13 cellular contexts compared by ENCODE assay signal in genomic region chr10:88473989-88474883, GRCh38.
DNase-seq lines count a peak whose midpoint lies in the region; ATAC-seq, FAIRE-seq and TF ChIP-seq lines count a peak whose summit lies in the region.
"Had no signal": no experiment of that assay in that cellular context is flagged by ENCODE, and none has a peak within 500 bp of the region (broad histone marks: within the 10 kb centered on the region; RNA-seq: fewer than 3 reads in every experiment).

No MANE protein-coding gene starts in this region.

- CTCF ChIA-PET in CD8-positive, alpha-beta memory T cell (lab: Charles Lee), result no interaction called here

- peak; percentile 78 to 91 for ATAC-seq in lower lobe of right lung
- ATAC-seq in GM19455 (IDR thresholded peaks at IDR 0.05; ENCODE audit: unreplicated experiment), result no peak
- no peak for ATAC-seq in HG03469 (IDR thresholded peaks at IDR 0.05; ENCODE audit: unreplicated experiment)

- H3K36me3 Mint-ChIP-seq in astrocyte (ENCODE audit: low read depth, unreplicated experiment), result no peaks in the 10 kb centered on the region
- H3K36me3 Mint-ChIP-seq in CD8-positive, alpha-beta memory T cell, result no peaks in the 10 kb centered on the region
- H3K36me3 Mint-ChIP-seq: activated naive CD8-positive, alpha-beta T cell had no signal

- H3K4me1 ChIP-seq in astrocyte (ENCODE audit: insufficient read depth, low read length) (no peaks in the 10 kb centered on the region), lower lobe of right lung (peaks cover 16% of the 10 kb centered on the region)
- no peaks in the 10 kb centered on the region for H3K4me1 ChIP-seq in CD8-positive, alpha-beta memory T cell (ENCODE audit: insufficient read depth, low read length)
- H3K4me1 ChIP-seq: BLaER1, SJCRH30 had no signal

- H3K4me1 Mint-ChIP-seq in astrocyte (ENCODE audit: low read depth, unreplicated experiment), result no peaks in the 10 kb centered on the region
- H3K4me1 Mint-ChIP-seq in CD8-positive, alpha-beta memory T cell, result no peaks in the 10 kb centered on the region

- DNase-seq in DMS153 treated with DMSO at 0.1 percent for 48 hours (lab: John Stamatoyannopoulos, UW; ENCODE audit: unreplicated experiment) (peak; percentile 89), NCI-H1417 treated with DMSO at 0.1 percent for 48 hours (lab: John Stamatoyannopoulos, UW) (peak; percentile 61), astrocyte (ENCODE audit: low read depth) (peak; percentile 23), lower lobe of right lung (peak; percentile 51)
- no peak for DNase-seq in CD8-positive, alpha-beta memory T cell
- no peak for DNase-seq in activated naive CD4-positive, alpha-beta T cell treated with Interleukin-2 at 50 U/mL for 16 hours
- DNase-seq: effector CD8-positive, alpha-beta T cell; SJCRH30 had no signal

- H3K36me3 ChIP-seq in astrocyte (ENCODE audit: insufficient read depth, low read length) (no peaks in the 10 kb centered on the region), lower lobe of right lung (no peaks in the 10 kb centered on the region)
- no peaks in the 10 kb centered on the region for H3K36me3 ChIP-seq in CD8-positive, alpha-beta memory T cell (ENCODE audit: insufficient read depth, low read length)
- H3K36me3 ChIP-seq: BLaER1, SJCRH30 had no signal

- H3K27ac ChIP-seq in astrocyte (ENCODE audit: low read depth, low read length) (no peak overlapping the region), lower lobe of right lung (peak overlapping the region; percentile 46)
- no peak overlapping the region for H3K27ac ChIP-seq in CD8-positive, alpha-beta memory T cell (ENCODE audit: low read depth, low read length)
- H3K27ac ChIP-seq: BLaER1, SJCRH30 had no signal

- H3K9me3 Mint-ChIP-seq in astrocyte (ENCODE audit: unreplicated experiment), result no peaks in the 10 kb centered on the region
- no peaks in the 10 kb centered on the region for H3K9me3 Mint-ChIP-seq in CD8-positive, alpha-beta memory T cell

- POLR2A ChIA-PET in CD8-positive, alpha-beta memory T cell (lab: Charles Lee), result no interaction called here

- intact Hi-C loops in lower lobe of right lung (cut with DNase I), result no loop called here

- H3K9ac ChIP-seq in astrocyte (ENCODE audit: low read length), result no peak overlapping the region
- H3K9ac ChIP-seq: BLaER1 had no signal

- H3K27me3 ChIP-seq in astrocyte (ENCODE audit: insufficient read depth, low read length) (no peaks in the 10 kb centered on the region), lower lobe of right lung (ENCODE audit: low read depth) (no peaks in the 10 kb centered on the region)
- no peaks in the 10 kb centered on the region for H3K27me3 ChIP-seq in CD8-positive, alpha-beta memory T cell (ENCODE audit: insufficient read depth, low read length, poor library complexity, severe bottlenecking)
- H3K27me3 ChIP-seq: BLaER1, SJCRH30 had no signal

- no peaks in the 10 kb centered on the region for H3K27me3 Mint-ChIP-seq in astrocyte (ENCODE audit: low read depth, unreplicated experiment)
- H3K27me3 Mint-ChIP-seq in CD8-positive, alpha-beta memory T cell, result no peaks in the 10 kb centered on the region
- H3K27me3 Mint-ChIP-seq: activated naive CD8-positive, alpha-beta T cell had no signal

- H3K9me3 ChIP-seq in astrocyte (ENCODE audit: insufficient read depth, low read depth, low read length) (no peaks in the 10 kb centered on the region), lower lobe of right lung (no peaks in the 10 kb centered on the region)
- H3K9me3 ChIP-seq in CD8-positive, alpha-beta memory T cell (ENCODE audit: low read length), result no peaks in the 10 kb centered on the region
- H3K9me3 ChIP-seq: BLaER1, SJCRH30 had no signal

- H3K79me2 ChIP-seq in astrocyte (ENCODE audit: insufficient read depth, low read length), result no peaks in the 10 kb centered on the region

- no peak overlapping the region for H2AFZ ChIP-seq in astrocyte (ENCODE audit: low read depth, low read length)

- H3K27ac Mint-ChIP-seq in astrocyte (ENCODE audit: unreplicated experiment), result no peak overlapping the region
- H3K27ac Mint-ChIP-seq in CD8-positive, alpha-beta memory T cell, result peak overlapping the region in 1 of 8 donors; percentile 41
- H3K27ac Mint-ChIP-seq: activated naive CD8-positive, alpha-beta T cell had no signal

- H4K20me1 ChIP-seq in astrocyte (ENCODE audit: insufficient read depth, low read length), result no peaks in the 10 kb centered on the region
- H4K20me1 ChIP-seq: BLaER1 had no signal

- no peak overlapping the region for H3K4me3 Mint-ChIP-seq in astrocyte (ENCODE audit: unreplicated experiment)
- no peak overlapping the region for H3K4me3 Mint-ChIP-seq in CD8-positive, alpha-beta memory T cell
- H3K4me3 Mint-ChIP-seq: activated naive CD8-positive, alpha-beta T cell had no signal

- no peak overlapping the region for H3K4me3 ChIP-seq in astrocyte (ENCODE audit: insufficient read depth, low read depth, low read length)
- H3K4me3 ChIP-seq in lower lobe of right lung, result no peak overlapping the region
- no peak overlapping the region for H3K4me3 ChIP-seq in CD8-positive, alpha-beta memory T cell (ENCODE audit: low read length)
- H3K4me3 ChIP-seq: BLaER1, SJCRH30 had no signal

- TF ChIP-seq CTCF in astrocyte (IDR thresholded peaks at IDR 0.05; ENCODE audit: insufficient read depth, low read depth, low read length) (no peak), lower lobe of right lung (IDR thresholded peaks at IDR 0.05) (no peak)

- FAIRE-seq in astrocyte (lab: Jason Lieb, UNC), result no peak
- FAIRE-seq: GM19239 had no signal

- H3K4me2 ChIP-seq in astrocyte (ENCODE audit: low read length), result no peak overlapping the region
- H3K4me2 ChIP-seq: BLaER1 had no signal

Comparison
In these comparisons a context has a peak if more than half of its experiments do, and no peak if none do; other contexts are left out.
1. DNase-seq: peak in DMS153 treated with DMSO at 0.1 percent for 48 hours (single experiment), NCI-H1417 treated with DMSO at 0.1 percent for 48 hours (single experiment), astrocyte (single experiment) and lower lobe of right lung (single experiment); none in CD8-positive, alpha-beta memory T cell (0 of 5) and activated naive CD4-positive, alpha-beta T cell treated with Interleukin-2 at 50 U/mL for 16 hours (single experiment).
2. ATAC-seq: peak in lower lobe of right lung (2 of 2); none in GM19455 (single experiment) and HG03469 (single experiment).